In genomic region chr15:83555383-83555782, GRCh38 we compare ENCODE assay signal across 25 cellular contexts.
"Had no signal": no experiment of that assay in that cellular context is flagged by ENCODE, and none has a peak within 500 bp of the region (broad histone marks: within the 10 kb centered on the region; RNA-seq: fewer than 3 reads in every experiment).

No MANE protein-coding gene starts in this region.

- H3K4me3 ChIP-seq: coronary artery, esophagus squamous epithelium, gastrocnemius medialis, heart right ventricle, left lung, lower lobe of right lung had no signal

- H3K4me1 ChIP-seq: gastrocnemius medialis, heart right ventricle, left lung, lower lobe of right lung had no signal

- H3K27ac ChIP-seq: coronary artery, epithelial cell of prostate, gastrocnemius medialis, heart right ventricle, left lung, lower lobe of right lung had no signal

- DNase-seq: dermis blood vessel endothelial cell; effector CD8-positive, alpha-beta T cell; effector memory CD8-positive, alpha-beta T cell; endodermal cell; erythroblast; esophagus squamous epithelium; foreskin fibroblast; foreskin melanocyte; gastrocnemius medialis; glutamatergic neuron; head of caudate nucleus; heart right ventricle; hippocampal formation; left cardiac atrium; left lung; left ventricle myocardium superior; lower lobe of right lung; mesenchymal stem cell; midbrain had no signal

- ATAC-seq: effector memory CD8-positive, alpha-beta T cell; esophagus mucosa; gastrocnemius medialis; heart right ventricle; left cardiac atrium; left lung; left ventricle myocardium superior; lower lobe of right lung had no signal

- H3K36me3 ChIP-seq: esophagus squamous epithelium, gastrocnemius medialis, heart right ventricle, left lung, lower lobe of right lung had no signal

- FAIRE-seq: endometrium, islet of Langerhans, keratinocyte had no signal

- H3K9me3 ChIP-seq: esophagus squamous epithelium, gastrocnemius medialis, heart right ventricle, left lung, lower lobe of right lung had no signal

- H3K9me3 Mint-ChIP-seq: effector memory CD8-positive, alpha-beta T cell had no signal

- H3K27ac Mint-ChIP-seq: effector memory CD8-positive, alpha-beta T cell; endodermal cell had no signal

- H3K4me3 Mint-ChIP-seq: effector memory CD8-positive, alpha-beta T cell; endodermal cell had no signal
